1 cellular context compared by ENCODE assay signal in the genomic region with DNA sequence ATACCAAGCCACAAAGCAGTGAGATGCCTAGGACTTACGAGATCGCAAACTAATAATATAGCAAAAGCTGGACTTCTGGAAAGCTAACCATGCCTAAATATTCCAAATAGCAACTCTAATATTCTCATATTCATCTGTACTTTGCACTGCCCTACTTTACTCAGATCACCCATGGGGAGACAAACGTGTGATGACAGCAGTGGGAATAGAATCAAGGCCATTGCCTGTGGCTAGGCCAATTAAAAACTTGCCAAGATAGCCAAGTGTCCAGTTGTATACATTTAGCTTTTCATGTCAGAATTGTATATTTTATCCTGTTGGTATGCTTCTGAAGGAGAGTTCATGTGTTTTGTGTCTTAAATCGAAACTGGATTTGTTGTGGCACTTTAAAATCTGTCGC.
TF ChIP-seq lines count a peak whose summit lies in the region.

No MANE protein-coding gene starts in this region.

TF ChIP-seq in HepG2, 621 proteins besides CTCF, POLR2A, EP300 and RAD21:
- TF ChIP-seq AGO2 (optimal IDR thresholded peaks at IDR 0.05; ENCODE audit: low read depth, low read length) (no peak), ZSCAN9 (CRISPR knock-in tag; IDR thresholded peaks at IDR 0.05; ENCODE audit: borderline replicate concordance) (no peak), ZNF713 (CRISPR knock-in tag; IDR thresholded peaks at IDR 0.05) (no peak), ZNF547 (CRISPR knock-in tag; IDR thresholded peaks at IDR 0.05) (no peak), RORA (CRISPR knock-in tag; IDR thresholded peaks at IDR 0.05) (no peak), SIN3A (IDR thresholded peaks at IDR 0.05; ENCODE audit: borderline replicate concordance, low read depth, low read length) (no peak), ZNF281 (CRISPR knock-in tag; IDR thresholded peaks at IDR 0.05; ENCODE audit: borderline replicate concordance) (no peak), BHLHE40 (IDR thresholded peaks at IDR 0.05; ENCODE audit: low read length) (no peak), RAD51 (IDR thresholded peaks at IDR 0.05; ENCODE audit: borderline replicate concordance) (no peak), ZNF12 (CRISPR knock-in tag; IDR thresholded peaks at IDR 0.05) (no peak), GTF3A (CRISPR knock-in tag; conservative IDR thresholded peaks at IDR 0.05) (no peak), SP1 (IDR thresholded peaks at IDR 0.05) (no peak), SP1 (CRISPR knock-in tag; IDR thresholded peaks at IDR 0.05) (no peak), ZNF234 (CRISPR knock-in tag; conservative IDR thresholded peaks at IDR 0.05) (no peak), ZFP41 (CRISPR knock-in tag; IDR thresholded peaks at IDR 0.05; ENCODE audit: borderline replicate concordance) (no peak), MED1 (CRISPR knock-in tag; IDR thresholded peaks at IDR 0.05) (no peak)
- TF ChIP-seq, protein P1, sequence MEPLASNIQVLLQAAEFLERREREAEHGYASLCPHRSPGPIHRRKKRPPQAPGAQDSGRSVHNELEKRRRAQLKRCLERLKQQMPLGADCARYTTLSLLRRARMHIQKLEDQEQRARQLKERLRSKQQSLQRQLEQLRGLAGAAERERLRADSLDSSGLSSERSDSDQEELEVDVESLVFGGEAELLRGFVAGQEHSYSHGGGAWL (CRISPR knock-in tag; IDR thresholded peaks at IDR 0.05) = no peak
